ENCODE assay signal across 32 cellular contexts in the genomic region with DNA sequence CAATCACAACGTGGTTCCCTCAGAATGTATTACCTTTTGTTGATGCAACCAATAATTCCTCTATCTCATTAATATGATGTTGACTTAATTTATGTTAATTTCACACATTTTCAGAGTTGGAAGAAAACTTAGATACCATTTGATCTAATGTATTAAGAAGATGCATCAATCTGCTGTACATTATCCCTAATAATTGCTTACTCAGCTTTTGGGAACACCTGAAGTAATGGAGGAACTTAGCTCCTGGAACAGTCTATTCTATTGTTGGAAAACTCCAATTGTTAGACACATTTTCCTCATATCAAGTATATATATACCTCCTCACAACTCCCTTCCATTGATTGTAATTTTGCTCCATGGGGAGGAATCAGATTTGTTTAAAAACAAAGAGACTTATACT. TPM values are rescaled to one million over a fixed set of nuclear protein-coding genes. Genes with fewer than 3 reads are reported as not detected.
"Had no signal": no experiment of that assay in that cellular context is flagged by ENCODE, and none has a peak within 500 bp of the region (broad histone marks: within the 10 kb centered on the region; RNA-seq: fewer than 3 reads in every experiment).

No MANE protein-coding gene starts in this region.

- DNase-seq: naive thymus-derived CD4-positive, alpha-beta T cell; natural killer cell; occipital lobe; ovary; posterior cingulate gyrus; psoas muscle; right cardiac atrium; spleen; stimulated activated CD4-positive, alpha-beta T cell treated with anti-CD3 and anti-CD28 coated beads, Interleukin-12 subunit alpha, Interleukin-12 subunit beta, amount 100 ng/mL, for 4 hours; stimulated activated CD4-positive, alpha-beta T cell treated with anti-CD3 and anti-CD28 coated beads, Interleukin-1b, Interleukin-23, amount 100 ng/mL, for 48 hours; stimulated activated CD4-positive, alpha-beta T cell treated with anti-CD3 and anti-CD28 coated beads, Interleukin-4, amount 100 ng/mL, for 1 hour; stimulated activated CD4-positive, alpha-beta T cell treated with anti-CD3 and anti-CD28 coated beads, Interleukin-4, amount 100 ng/mL, for 4 hours; stimulated activated CD8-positive, alpha-beta memory T cell treated with anti-CD3 and anti-CD28 coated beads, Interleukin-4, amount 100 ng/mL, for 48 hours; stimulated activated naive CD4-positive, alpha-beta T cell; stimulated activated naive CD8-positive, alpha-beta T cell treated with anti-CD3 and anti-CD28 coated beads, Interleukin-15, amount 100 ng/mL, for 72 hours; stimulated activated naive CD8-positive, alpha-beta T cell treated with anti-CD3 and anti-CD28 coated beads, Interleukin-15, Interleukin-2, amounts not matched to agents 100 U/mL and 50 U/mL, for 24 hours; substantia nigra; testis; tibial artery; transverse colon; upper lobe of right lung had no signal

- H3K4me1 Mint-ChIP-seq: naive thymus-derived CD4-positive, alpha-beta T cell; natural killer cell; nephron; neural progenitor cell; stimulated activated memory B cell treated with anti-CD40 and anti-IgM and Interleukin-4, amounts not matched to agents 10 μg/mL and 1 μg/mL and 100 μg/mL, for 72 hours; stimulated activated naive CD8-positive, alpha-beta T cell treated with anti-CD3 and anti-CD28 coated beads, Interleukin-15, amount 100 ng/mL, for 72 hours had no signal

- H3K36me3 Mint-ChIP-seq: neural progenitor cell; stimulated activated memory B cell treated with anti-CD40 and anti-IgM and Interleukin-4, amounts not matched to agents 10 μg/mL and 1 μg/mL and 100 μg/mL, for 72 hours; type B pancreatic cell had no signal

- H3K27ac ChIP-seq: neural progenitor cell, ovary, parathyroid adenoma, psoas muscle, skin epidermis, spleen, suprapubic skin, testis, tibial artery, transverse colon, upper lobe of right lung, vagina had no signal

- H3K27ac Mint-ChIP-seq: naive thymus-derived CD4-positive, alpha-beta T cell; natural killer cell; nephron; neural progenitor cell; progenitor cell of endocrine pancreas; stimulated activated memory B cell treated with anti-CD40 and anti-IgM and Interleukin-4, amounts not matched to agents 10 μg/mL and 1 μg/mL and 100 μg/mL, for 72 hours; stimulated activated naive CD8-positive, alpha-beta T cell treated with anti-CD3 and anti-CD28 coated beads, Interleukin-15, amount 100 ng/mL, for 72 hours; type B pancreatic cell had no signal

- H3K4me2 ChIP-seq: neural progenitor cell, smooth muscle cell had no signal

- H3K4me1 ChIP-seq: neural progenitor cell, parathyroid adenoma, psoas muscle, spleen, suprapubic skin, testis, tibial artery, transverse colon, upper lobe of right lung, vagina had no signal

- ATAC-seq: naive thymus-derived CD4-positive, alpha-beta T cell; natural killer cell; psoas muscle; right cardiac atrium; sciatic nerve; stimulated activated memory B cell treated with anti-CD40 and anti-IgM and Interleukin-4, amounts not matched to agents 10 μg/mL and 1 μg/mL and 100 μg/mL, for 72 hours; stimulated activated naive CD8-positive, alpha-beta T cell treated with anti-CD3 and anti-CD28 coated beads, Interleukin-15, amount 100 ng/mL, for 72 hours; stimulated activated naive CD8-positive, alpha-beta T cell treated with anti-CD3 and anti-CD28 coated beads, Interleukin-15, Interleukin-2, amounts not matched to agents 100 U/mL and 50 U/mL, for 24 hours; upper lobe of right lung had no signal

- H3K79me2 ChIP-seq: parathyroid adenoma had no signal

- H3K27me3 ChIP-seq: neural progenitor cell, ovary, spleen, suprapubic skin, testis, tibial artery, transverse colon, upper lobe of right lung, vagina had no signal

- H3K36me3 ChIP-seq: ovary, spleen, suprapubic skin, tibial artery, transverse colon, upper lobe of right lung, vagina had no signal

- H3K9ac ChIP-seq: neural progenitor cell, parathyroid adenoma had no signal

- H3K27me3 Mint-ChIP-seq: naive thymus-derived CD4-positive, alpha-beta T cell; progenitor cell of endocrine pancreas; stimulated activated memory B cell treated with anti-CD40 and anti-IgM and Interleukin-4, amounts not matched to agents 10 μg/mL and 1 μg/mL and 100 μg/mL, for 72 hours; stimulated activated naive CD8-positive, alpha-beta T cell treated with anti-CD3 and anti-CD28 coated beads, Interleukin-15, amount 100 ng/mL, for 72 hours; type B pancreatic cell had no signal

- H3K9me3 ChIP-seq: ovary, suprapubic skin, testis, transverse colon, upper lobe of right lung, vagina had no signal

- H3K4me3 ChIP-seq: neural progenitor cell, ovary, psoas muscle, skin epidermis, smooth muscle cell, spleen, suprapubic skin, testis, tibial artery, transverse colon, upper lobe of right lung, vagina had no signal

- H3K9me3 Mint-ChIP-seq: stimulated activated naive CD8-positive, alpha-beta T cell treated with anti-CD3 and anti-CD28 coated beads, Interleukin-15, amount 100 ng/mL, for 72 hours had no signal

- H2AFZ ChIP-seq: neural progenitor cell, parathyroid adenoma had no signal

- H3K4me3 Mint-ChIP-seq: naive thymus-derived CD4-positive, alpha-beta T cell; natural killer cell; nephron; neural progenitor cell; stimulated activated memory B cell treated with anti-CD40 and anti-IgM and Interleukin-4, amounts not matched to agents 10 μg/mL and 1 μg/mL and 100 μg/mL, for 72 hours; stimulated activated naive CD8-positive, alpha-beta T cell treated with anti-CD3 and anti-CD28 coated beads, Interleukin-15, amount 100 ng/mL, for 72 hours; type B pancreatic cell had no signal

RNA-seq across cellular contexts. Expression of a gene that starts 38.9 kb away (rescaled TPM):
- total RNA-seq: natural killer cell had no signal
- polyA plus RNA-seq: smooth muscle cell had no signal
